Comparison of ENCODE assay signal across 1 cellular context in the genomic region with DNA sequence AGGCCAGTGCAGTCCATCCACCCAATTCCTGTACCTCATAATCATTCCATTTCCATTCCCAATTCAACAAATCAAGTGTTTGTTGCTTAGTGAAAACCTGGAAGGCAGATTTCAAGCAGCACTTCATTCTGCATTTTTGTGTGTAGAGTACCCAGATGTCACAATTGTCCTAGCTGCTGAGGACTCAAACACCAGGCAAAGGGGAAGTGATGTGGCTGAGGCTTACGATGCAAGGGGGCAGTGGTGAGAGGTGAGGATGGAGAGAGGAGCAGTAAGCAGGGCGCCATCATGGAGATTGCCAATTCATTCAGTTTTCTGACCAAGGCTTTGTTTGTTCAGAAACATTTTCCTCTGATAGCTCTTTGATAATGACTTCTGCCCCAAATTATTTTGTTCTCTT.
TF ChIP-seq lines count a peak whose summit lies in the region.

No MANE protein-coding gene starts in this region.

TF ChIP-seq in HepG2, 621 proteins besides CTCF, POLR2A, EP300 and RAD21 (continued from another document):
- TF ChIP-seq YY1 (IDR thresholded peaks at IDR 0.05; ENCODE audit: insufficient read depth, insufficient replicate concordance, low read depth, low read length) (peak; percentile 27), ARNT2 (CRISPR knock-in tag; IDR thresholded peaks at IDR 0.05; ENCODE audit: low read depth) (no peak), TGIF2 (CRISPR knock-in tag; IDR thresholded peaks at IDR 0.05) (no peak), AGO2 (optimal IDR thresholded peaks at IDR 0.05; ENCODE audit: low read depth, low read length) (no peak), ZNF549 (CRISPR knock-in tag; IDR thresholded peaks at IDR 0.05) (no peak), ZNF354B (CRISPR knock-in tag; IDR thresholded peaks at IDR 0.05) (no peak), SAFB2 (CRISPR knock-in tag; IDR thresholded peaks at IDR 0.05; ENCODE audit: borderline replicate concordance, low read depth) (no peak), SIN3A (IDR thresholded peaks at IDR 0.05; ENCODE audit: borderline replicate concordance, low read depth, low read length) (no peak), JUN (CRISPR knock-in tag; IDR thresholded peaks at IDR 0.05) (no peak), ZNF530 (CRISPR knock-in tag; IDR thresholded peaks at IDR 0.05; ENCODE audit: low read depth) (no peak), MLLT10 (CRISPR knock-in tag; IDR thresholded peaks at IDR 0.05) (no peak), TBP (CRISPR knock-in tag; IDR thresholded peaks at IDR 0.05) (no peak)
- TF ChIP-seq, protein P1, sequence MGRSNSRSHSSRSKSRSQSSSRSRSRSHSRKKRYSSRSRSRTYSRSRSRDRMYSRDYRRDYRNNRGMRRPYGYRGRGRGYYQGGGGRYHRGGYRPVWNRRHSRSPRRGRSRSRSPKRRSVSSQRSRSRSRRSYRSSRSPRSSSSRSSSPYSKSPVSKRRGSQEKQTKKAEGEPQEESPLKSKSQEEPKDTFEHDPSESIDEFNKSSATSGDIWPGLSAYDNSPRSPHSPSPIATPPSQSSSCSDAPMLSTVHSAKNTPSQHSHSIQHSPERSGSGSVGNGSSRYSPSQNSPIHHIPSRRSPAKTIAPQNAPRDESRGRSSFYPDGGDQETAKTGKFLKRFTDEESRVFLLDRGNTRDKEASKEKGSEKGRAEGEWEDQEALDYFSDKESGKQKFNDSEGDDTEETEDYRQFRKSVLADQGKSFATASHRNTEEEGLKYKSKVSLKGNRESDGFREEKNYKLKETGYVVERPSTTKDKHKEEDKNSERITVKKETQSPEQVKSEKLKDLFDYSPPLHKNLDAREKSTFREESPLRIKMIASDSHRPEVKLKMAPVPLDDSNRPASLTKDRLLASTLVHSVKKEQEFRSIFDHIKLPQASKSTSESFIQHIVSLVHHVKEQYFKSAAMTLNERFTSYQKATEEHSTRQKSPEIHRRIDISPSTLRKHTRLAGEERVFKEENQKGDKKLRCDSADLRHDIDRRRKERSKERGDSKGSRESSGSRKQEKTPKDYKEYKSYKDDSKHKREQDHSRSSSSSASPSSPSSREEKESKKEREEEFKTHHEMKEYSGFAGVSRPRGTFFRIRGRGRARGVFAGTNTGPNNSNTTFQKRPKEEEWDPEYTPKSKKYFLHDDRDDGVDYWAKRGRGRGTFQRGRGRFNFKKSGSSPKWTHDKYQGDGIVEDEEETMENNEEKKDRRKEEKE (IDR thresholded peaks at IDR 0.05), result no peak
- TF ChIP-seq, protein P2, sequence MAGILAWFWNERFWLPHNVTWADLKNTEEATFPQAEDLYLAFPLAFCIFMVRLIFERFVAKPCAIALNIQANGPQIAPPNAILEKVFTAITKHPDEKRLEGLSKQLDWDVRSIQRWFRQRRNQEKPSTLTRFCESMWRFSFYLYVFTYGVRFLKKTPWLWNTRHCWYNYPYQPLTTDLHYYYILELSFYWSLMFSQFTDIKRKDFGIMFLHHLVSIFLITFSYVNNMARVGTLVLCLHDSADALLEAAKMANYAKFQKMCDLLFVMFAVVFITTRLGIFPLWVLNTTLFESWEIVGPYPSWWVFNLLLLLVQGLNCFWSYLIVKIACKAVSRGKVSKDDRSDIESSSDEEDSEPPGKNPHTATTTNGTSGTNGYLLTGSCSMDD (CRISPR knock-in tag; IDR thresholded peaks at IDR 0.05), result no peak
- TF ChIP-seq, protein P3, sequence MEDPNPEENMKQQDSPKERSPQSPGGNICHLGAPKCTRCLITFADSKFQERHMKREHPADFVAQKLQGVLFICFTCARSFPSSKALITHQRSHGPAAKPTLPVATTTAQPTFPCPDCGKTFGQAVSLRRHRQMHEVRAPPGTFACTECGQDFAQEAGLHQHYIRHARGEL (CRISPR knock-in tag; IDR thresholded peaks at IDR 0.05), result no peak
- TF ChIP-seq, protein P4, sequence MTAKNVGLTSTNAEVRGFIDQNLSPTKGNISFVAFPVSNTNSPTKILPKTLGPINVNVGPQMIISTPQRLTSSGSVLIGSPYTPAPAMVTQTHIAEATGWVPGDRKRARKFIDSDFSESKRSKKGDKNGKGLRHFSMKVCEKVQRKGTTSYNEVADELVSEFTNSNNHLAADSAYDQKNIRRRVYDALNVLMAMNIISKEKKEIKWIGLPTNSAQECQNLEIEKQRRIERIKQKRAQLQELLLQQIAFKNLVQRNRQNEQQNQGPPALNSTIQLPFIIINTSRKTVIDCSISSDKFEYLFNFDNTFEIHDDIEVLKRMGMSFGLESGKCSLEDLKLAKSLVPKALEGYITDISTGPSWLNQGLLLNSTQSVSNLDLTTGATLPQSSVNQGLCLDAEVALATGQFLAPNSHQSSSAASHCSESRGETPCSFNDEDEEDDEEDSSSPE (CRISPR knock-in tag; IDR thresholded peaks at IDR 0.05), result no peak
- TF ChIP-seq, protein P5, sequence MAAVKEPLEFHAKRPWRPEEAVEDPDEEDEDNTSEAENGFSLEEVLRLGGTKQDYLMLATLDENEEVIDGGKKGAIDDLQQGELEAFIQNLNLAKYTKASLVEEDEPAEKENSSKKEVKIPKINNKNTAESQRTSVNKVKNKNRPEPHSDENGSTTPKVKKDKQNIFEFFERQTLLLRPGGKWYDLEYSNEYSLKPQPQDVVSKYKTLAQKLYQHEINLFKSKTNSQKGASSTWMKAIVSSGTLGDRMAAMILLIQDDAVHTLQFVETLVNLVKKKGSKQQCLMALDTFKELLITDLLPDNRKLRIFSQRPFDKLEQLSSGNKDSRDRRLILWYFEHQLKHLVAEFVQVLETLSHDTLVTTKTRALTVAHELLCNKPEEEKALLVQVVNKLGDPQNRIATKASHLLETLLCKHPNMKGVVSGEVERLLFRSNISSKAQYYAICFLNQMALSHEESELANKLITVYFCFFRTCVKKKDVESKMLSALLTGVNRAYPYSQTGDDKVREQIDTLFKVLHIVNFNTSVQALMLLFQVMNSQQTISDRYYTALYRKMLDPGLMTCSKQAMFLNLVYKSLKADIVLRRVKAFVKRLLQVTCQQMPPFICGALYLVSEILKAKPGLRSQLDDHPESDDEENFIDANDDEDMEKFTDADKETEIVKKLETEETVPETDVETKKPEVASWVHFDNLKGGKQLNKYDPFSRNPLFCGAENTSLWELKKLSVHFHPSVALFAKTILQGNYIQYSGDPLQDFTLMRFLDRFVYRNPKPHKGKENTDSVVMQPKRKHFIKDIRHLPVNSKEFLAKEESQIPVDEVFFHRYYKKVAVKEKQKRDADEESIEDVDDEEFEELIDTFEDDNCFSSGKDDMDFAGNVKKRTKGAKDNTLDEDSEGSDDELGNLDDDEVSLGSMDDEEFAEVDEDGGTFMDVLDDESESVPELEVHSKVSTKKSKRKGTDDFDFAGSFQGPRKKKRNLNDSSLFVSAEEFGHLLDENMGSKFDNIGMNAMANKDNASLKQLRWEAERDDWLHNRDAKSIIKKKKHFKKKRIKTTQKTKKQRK (IDR thresholded peaks at IDR 0.05; ENCODE audit: low read length), result no peak
